Comparison of ENCODE assay signal across 25 cellular contexts in genomic region chr1:38250356-38250755, GRCh38.
"Had no signal": no experiment of that assay in that cellular context is flagged by ENCODE, and none has a peak within 500 bp of the region (broad histone marks: within the 10 kb centered on the region; RNA-seq: fewer than 3 reads in every experiment).

No MANE protein-coding gene starts in this region.

- H3K27ac ChIP-seq: cardiac muscle cell, SJCRH30, SK-N-MC had no signal

- H3K27me3 ChIP-seq: cardiac muscle cell had no signal

- H3K36me3 ChIP-seq: cardiac muscle cell, SJCRH30 had no signal

- DNase-seq: activated CD4-positive, alpha-beta T cell treated with anti-CD3 and anti-CD28 coated beads, Interleukin-2, amount 10 ng/mL, durations not matched to agents 24 days and 14 days; activated CD4-positive, alpha-beta T cell treated with anti-CD3 and anti-CD28 coated beads, Interleukin-2, amount 50 U/mL, for 4 hours; activated CD8-positive, alpha-beta T cell treated with anti-CD3 and anti-CD28 coated beads for 36 hours; activated effector memory CD4-positive, alpha-beta T cell treated with anti-CD3 and anti-CD28 coated beads, Interleukin-2, amount 50 U/mL, for 16 hours; activated naive CD4-positive, alpha-beta T cell; activated naive CD4-positive, alpha-beta T cell treated with anti-CD3 and anti-CD28 coated beads, Interleukin-2, amount 50 U/mL, for 16 hours; activated naive CD8-positive, alpha-beta T cell treated with anti-CD3 and anti-CD28 coated beads for 36 hours; activated T-cell treated with anti-CD3 and anti-CD28 coated beads, Interleukin-2, amount 50 U/mL, for 1 hour; activated T-cell treated with anti-CD3 and anti-CD28 coated beads, Interleukin-2, amount 50 U/mL, for 72 hours; amniotic stem cell; aorta; NCI-H1105; NCI-H1417 treated with DMSO at 0.1 percent for 48 hours; NCI-H1930; NCI-H2081 treated with DMSO at 0.1 percent for 48 hours; NCI-H226; NCI-H526; NCI-H748 treated with DMSO at 0.1 percent for 48 hours; NK-92 treated with Interleukin-12 subunit alpha and Interleukin-12 subunit beta, amount 100 ng/mL, for 24 hours; SHP77; SJCRH30; T1000 had no signal

- ATAC-seq: activated CD8-positive, alpha-beta T cell treated with anti-CD3 and anti-CD28 coated beads for 36 hours; activated T-cell treated with anti-CD3 and anti-CD28 coated beads, Interleukin-2, amount 50 U/mL, for 72 hours; activated T-helper 17 cell treated with anti-CD3 and anti-CD28 coated beads, Interleukin-2, amount 50 U/mL, for 72 hours had no signal

- H3K4me3 ChIP-seq: cardiac muscle cell, SJCRH30, SK-N-MC had no signal
